Comparison of ENCODE assay signal across 7 cellular contexts in the genomic region with DNA sequence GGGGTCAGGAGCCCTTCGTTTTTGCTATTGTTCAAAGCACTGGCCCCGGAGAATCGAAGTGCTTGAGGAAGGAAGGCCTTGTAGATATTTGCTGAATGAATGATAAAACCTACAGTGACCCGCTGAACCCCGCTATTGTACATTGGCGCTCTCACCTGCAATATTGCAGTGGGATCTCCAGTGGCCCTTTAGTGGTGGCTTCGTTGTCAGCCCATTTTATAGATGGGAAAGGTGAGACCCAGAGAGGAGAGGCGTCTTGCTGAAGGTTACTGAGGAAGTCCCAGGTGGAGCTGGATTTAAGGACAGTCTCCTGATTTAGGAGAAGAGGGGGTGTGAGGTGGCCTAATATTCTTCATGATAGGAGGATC. TPM values are rescaled to one million over a fixed set of nuclear protein-coding genes. Genes with fewer than 3 reads are reported as not detected.
DNase-seq lines count a peak whose midpoint lies in the region; ATAC-seq and TF ChIP-seq lines count a peak whose summit lies in the region.

No MANE protein-coding gene starts in this region.

- H3K4me3 Mint-ChIP-seq in activated T-helper 1 cell treated with anti-CD3 and anti-CD28 coated beads, Interleukin-12 subunit alpha, Interleukin-12 subunit beta, Interleukin-2, Interleukin-4 antibody, amounts not matched to agents 30 ng/mL and 10 ng/mL and 1 ng/mL, durations not matched to agents 14 hours and 24 hours and 36 hours = peak overlapping the region; percentile 73
- H3K4me3 Mint-ChIP-seq in stimulated activated naive B cell treated with anti-CD40 and anti-IgM and Interleukin-4, amounts not matched to agents 10 μg/mL and 1 μg/mL and 100 μg/mL, for 72 hours = peak overlapping the region; percentile 85

- H3K4me3 ChIP-seq in HL-60 (replicated peaks; ENCODE audit: insufficient read depth, low read length) (peak overlapping the region; percentile 78), iPS-20b (ENCODE audit: low read length) (peak overlapping the region; percentile 87)

- peaks cover 10% of the 10 kb centered on the region for H3K27me3 Mint-ChIP-seq in activated T-helper 1 cell treated with anti-CD3 and anti-CD28 coated beads, Interleukin-12 subunit alpha, Interleukin-12 subunit beta, Interleukin-2, Interleukin-4 antibody, amounts not matched to agents 30 ng/mL and 10 ng/mL and 1 ng/mL, durations not matched to agents 14 hours and 24 hours and 36 hours (ENCODE audit: insufficient read depth)
- peaks cover 11 to 15% of the 10 kb centered on the region in 2 donors for H3K27me3 Mint-ChIP-seq in stimulated activated naive B cell treated with anti-CD40 and anti-IgM and Interleukin-4, amounts not matched to agents 10 μg/mL and 1 μg/mL and 100 μg/mL, for 72 hours

- intact Hi-C loops in activated T-helper 1 cell treated with anti-CD3 and anti-CD28 coated beads, Interleukin-12 subunit alpha, Interleukin-12 subunit beta, Interleukin-2, Interleukin-4 antibody, amounts not matched to agents 30 ng/mL and 10 ng/mL and 1 ng/mL, durations not matched to agents 14 hours and 24 hours and 36 hours (cut with micrococcal nuclease) = loop anchor here (1.0 to 2.0 kb wide), 8 partner anchors 17 to 194 kb away; a partner anchor contains a TSS

- no peak overlapping the region for H3K27ac Mint-ChIP-seq in activated T-helper 1 cell treated with anti-CD3 and anti-CD28 coated beads, Interleukin-12 subunit alpha, Interleukin-12 subunit beta, Interleukin-2, Interleukin-4 antibody, amounts not matched to agents 30 ng/mL and 10 ng/mL and 1 ng/mL, durations not matched to agents 14 hours and 24 hours and 36 hours
- peak overlapping the region; percentile 62 for H3K27ac Mint-ChIP-seq in stimulated activated naive B cell treated with anti-CD40 and anti-IgM and Interleukin-4, amounts not matched to agents 10 μg/mL and 1 μg/mL and 100 μg/mL, for 72 hours

- H3K27me3 ChIP-seq in HL-60 (ENCODE audit: insufficient read depth, poor library complexity, severe bottlenecking) (peaks cover 3% of the 10 kb centered on the region), iPS-20b (ENCODE audit: insufficient read depth, low read length) (peaks cover 17% of the 10 kb centered on the region)

- no peaks in the 10 kb centered on the region for H3K9me3 Mint-ChIP-seq in activated T-helper 1 cell treated with anti-CD3 and anti-CD28 coated beads, Interleukin-12 subunit alpha, Interleukin-12 subunit beta, Interleukin-2, Interleukin-4 antibody, amounts not matched to agents 30 ng/mL and 10 ng/mL and 1 ng/mL, durations not matched to agents 14 hours and 24 hours and 36 hours
- no peaks in the 10 kb centered on the region for H3K9me3 Mint-ChIP-seq in stimulated activated naive B cell treated with anti-CD40 and anti-IgM and Interleukin-4, amounts not matched to agents 10 μg/mL and 1 μg/mL and 100 μg/mL, for 72 hours

- no peaks in the 10 kb centered on the region for H3K36me3 Mint-ChIP-seq in activated T-helper 1 cell treated with anti-CD3 and anti-CD28 coated beads, Interleukin-12 subunit alpha, Interleukin-12 subunit beta, Interleukin-2, Interleukin-4 antibody, amounts not matched to agents 30 ng/mL and 10 ng/mL and 1 ng/mL, durations not matched to agents 14 hours and 24 hours and 36 hours (ENCODE audit: low read depth)
- no peaks in the 10 kb centered on the region for H3K36me3 Mint-ChIP-seq in stimulated activated naive B cell treated with anti-CD40 and anti-IgM and Interleukin-4, amounts not matched to agents 10 μg/mL and 1 μg/mL and 100 μg/mL, for 72 hours

- ATAC-seq in stimulated activated naive B cell treated with anti-CD40 and anti-IgM and Interleukin-4, amounts not matched to agents 10 μg/mL and 1 μg/mL and 100 μg/mL, for 72 hours (replicated peaks) = peak; percentile 1 to 10
- ATAC-seq in HG03175 (IDR thresholded peaks at IDR 0.05; ENCODE audit: unreplicated experiment) = no peak
- ATAC-seq in GM18909 (IDR thresholded peaks at IDR 0.05; ENCODE audit: poor library complexity, unreplicated experiment) = no peak

- no peak for TF ChIP-seq POLR2A in erythroblast (IDR thresholded peaks at IDR 0.05; ENCODE audit: low read length)

- H3K36me3 ChIP-seq in iPS-20b (ENCODE audit: insufficient read depth, low read depth, low read length) = peaks cover 6% of the 10 kb centered on the region; the same call in 1 of the 2 replicates

- no peaks in the 10 kb centered on the region for H3K9me3 ChIP-seq in iPS-20b (ENCODE audit: insufficient read depth, low read depth, low read length)

- peaks cover 7% of the 10 kb centered on the region for H3K4me1 Mint-ChIP-seq in activated T-helper 1 cell treated with anti-CD3 and anti-CD28 coated beads, Interleukin-12 subunit alpha, Interleukin-12 subunit beta, Interleukin-2, Interleukin-4 antibody, amounts not matched to agents 30 ng/mL and 10 ng/mL and 1 ng/mL, durations not matched to agents 14 hours and 24 hours and 36 hours (ENCODE audit: low read depth)
- peaks cover 11 to 19% of the 10 kb centered on the region in 2 donors for H3K4me1 Mint-ChIP-seq in stimulated activated naive B cell treated with anti-CD40 and anti-IgM and Interleukin-4, amounts not matched to agents 10 μg/mL and 1 μg/mL and 100 μg/mL, for 72 hours

- H3K27ac ChIP-seq in HL-60 (replicated peaks) (no peak overlapping the region), iPS-20b (ENCODE audit: low read length) (no peak overlapping the region)

- TF ChIP-seq CTCF in HL-60 (IDR thresholded peaks at IDR 0.05; ENCODE audit: insufficient read depth, low read length) = no peak

- H3K4me1 ChIP-seq in iPS-20b (ENCODE audit: insufficient read depth, low read length) = peaks cover 17% of the 10 kb centered on the region; the same call in 1 of the 2 replicates

- H3K9ac ChIP-seq in iPS-20b (ENCODE audit: low read depth, low read length) = peak overlapping the region; percentile 40; the same call in 1 of the 2 replicates

- DNase-seq in HL-60 (ENCODE audit: low read depth in 1 of 2, low spot score in 1 of 2) (no peak), erythroblast (lab: John Stamatoyannopoulos, UW) (no peak)
- DNase-seq in activated T-helper 1 cell treated with anti-CD3 and anti-CD28 coated beads, Interleukin-12 subunit alpha, Interleukin-12 subunit beta, Interleukin-2, Interleukin-4 antibody, amounts not matched to agents 30 ng/mL and 10 ng/mL and 1 ng/mL, durations not matched to agents 14 hours and 24 hours and 36 hours (ENCODE audit: low spot score) = no peak
- no peak for DNase-seq in stimulated activated naive B cell treated with anti-CD40 and anti-IgM and Interleukin-4, amounts not matched to agents 10 μg/mL and 1 μg/mL and 100 μg/mL, for 72 hours

RNA-seq across cellular contexts. Expression of a gene that starts 1.2 kb away (rescaled TPM):
- total RNA-seq in activated T-helper 1 cell treated with anti-CD3 and anti-CD28 coated beads, Interleukin-12 subunit alpha, Interleukin-12 subunit beta, Interleukin-2, Interleukin-4 antibody, amounts not matched to agents 30 ng/mL and 10 ng/mL and 1 ng/mL, durations not matched to agents 14 hours and 24 hours and 36 hours = 1.6 and 2.7 TPM in 2 replicates

RNA-seq across cellular contexts. Expression of a gene that starts 17.8 kb away (rescaled TPM):
- 84.5 and 93.1 TPM in 2 replicates for total RNA-seq in activated T-helper 1 cell treated with anti-CD3 and anti-CD28 coated beads, Interleukin-12 subunit alpha, Interleukin-12 subunit beta, Interleukin-2, Interleukin-4 antibody, amounts not matched to agents 30 ng/mL and 10 ng/mL and 1 ng/mL, durations not matched to agents 14 hours and 24 hours and 36 hours

RNA-seq across cellular contexts. Expression of a gene that starts 38.7 kb away (rescaled TPM):
- 1.1 TPM in 2 replicates for total RNA-seq in activated T-helper 1 cell treated with anti-CD3 and anti-CD28 coated beads, Interleukin-12 subunit alpha, Interleukin-12 subunit beta, Interleukin-2, Interleukin-4 antibody, amounts not matched to agents 30 ng/mL and 10 ng/mL and 1 ng/mL, durations not matched to agents 14 hours and 24 hours and 36 hours

RNA-seq across cellular contexts. Expression of a gene that starts 54.1 kb away (rescaled TPM):
- total RNA-seq in activated T-helper 1 cell treated with anti-CD3 and anti-CD28 coated beads, Interleukin-12 subunit alpha, Interleukin-12 subunit beta, Interleukin-2, Interleukin-4 antibody, amounts not matched to agents 30 ng/mL and 10 ng/mL and 1 ng/mL, durations not matched to agents 14 hours and 24 hours and 36 hours = 78.2 and 78.9 TPM in 2 replicates

Comparison
In these comparisons a context has a peak if more than half of its experiments do, and no peak if none do; other contexts are left out.
1. ATAC-seq: peak in stimulated activated naive B cell treated with anti-CD40 and anti-IgM and Interleukin-4, amounts not matched to agents 10 μg/mL and 1 μg/mL and 100 μg/mL, for 72 hours (2 of 2); none in HG03175 (single experiment) and GM18909 (single experiment).